ENCODE assay signal across 8 cellular contexts in genomic region chr12:132561784-132562156, GRCh38. TPM values are rescaled to one million over a fixed set of nuclear protein-coding genes. Genes with fewer than 3 reads are reported as not detected.
A peak's percentile ranks its signal among the peaks of the same experiment; 100 is the strongest.
DNase-seq lines count a peak whose midpoint lies in the region; ATAC-seq and TF ChIP-seq lines count a peak whose summit lies in the region.

No MANE protein-coding gene starts in this region.

- TF ChIP-seq POLR2A in erythroblast (IDR thresholded peaks at IDR 0.05; ENCODE audit: low read length) = no peak

- no peak overlapping the region for H3K27ac Mint-ChIP-seq in HFFc6

- ATAC-seq in GM21825 (IDR thresholded peaks at IDR 0.05; ENCODE audit: unreplicated experiment) = no peak
- no peak for ATAC-seq in HG03139 (IDR thresholded peaks at IDR 0.05; ENCODE audit: unreplicated experiment)

- TF ChIP-seq CTCF in HFFc6 (IDR thresholded peaks at IDR 0.05) = no peak

- H3K9me3 Mint-ChIP-seq in HFFc6 = no peaks in the 10 kb centered on the region

- no peaks in the 10 kb centered on the region; the same call in 1 of the 2 replicates for H3K36me3 Mint-ChIP-seq in HFFc6 (ENCODE audit: low read depth)

- DNase-seq in stimulated activated CD4-positive, alpha-beta T cell treated with anti-CD3 and anti-CD28 coated beads, Interleukin-2, amount 100 ng/mL, for 24 hours = peak; percentile 26 to 48
- DNase-seq in stimulated activated CD4-positive, alpha-beta T cell treated with anti-CD3 and anti-CD28 coated beads, Interleukin-12 subunit alpha, Interleukin-12 subunit beta, amount 100 ng/mL, for 4 hours = no peak
- peak; percentile 17 for DNase-seq in NCI-H82 treated with DMSO at 0.1 percent for 48 hours (lab: John Stamatoyannopoulos, UW; ENCODE audit: unreplicated experiment)
- peak; percentile 28 to 30 for DNase-seq in erythroblast (lab: John Stamatoyannopoulos, UW)
- no peak for DNase-seq in DMS153 (lab: John Stamatoyannopoulos, UW)
- DNase-seq in HFFc6 = no peak

- H3K27me3 Mint-ChIP-seq in HFFc6 (ENCODE audit: insufficient read depth) = peaks cover 4% of the 10 kb centered on the region

- no peak overlapping the region for H3K4me3 Mint-ChIP-seq in HFFc6

- no peaks in the 10 kb centered on the region for H3K4me1 Mint-ChIP-seq in HFFc6 (ENCODE audit: low read depth)

RNA-seq across cellular contexts. Expression of gene LRCOL1, which starts 48.6 kb away (rescaled TPM):
- under 1 TPM; 0.23 to 1.00 (median 0.52) TPM for total RNA-seq in HFFc6 (2021; fragmentation: NEBNext Ultra II Directional; extraction: Animal tissue kit (Norgen Biotek cat#: 25700))

RNA-seq across cellular contexts. Expression of gene P2RX2, which starts 56.8 kb away (rescaled TPM):
- total RNA-seq in HFFc6 (2021; fragmentation: NEBNext Ultra II Directional; extraction: Animal tissue kit (Norgen Biotek cat#: 25700)) = not detected

Comparison
In these comparisons a context has a peak if more than half of its experiments do, and no peak if none do; other contexts are left out.
1. DNase-seq: peak in stimulated activated CD4-positive, alpha-beta T cell treated with anti-CD3 and anti-CD28 coated beads, Interleukin-2, amount 100 ng/mL, for 24 hours (2 of 2), NCI-H82 treated with DMSO at 0.1 percent for 48 hours (single experiment) and erythroblast (2 of 2); none in stimulated activated CD4-positive, alpha-beta T cell treated with anti-CD3 and anti-CD28 coated beads, Interleukin-12 subunit alpha, Interleukin-12 subunit beta, amount 100 ng/mL, for 4 hours (single experiment), DMS153 (single experiment) and HFFc6 (single experiment).